Comparison of ENCODE assay signal across 7 cellular contexts in the genomic region with DNA sequence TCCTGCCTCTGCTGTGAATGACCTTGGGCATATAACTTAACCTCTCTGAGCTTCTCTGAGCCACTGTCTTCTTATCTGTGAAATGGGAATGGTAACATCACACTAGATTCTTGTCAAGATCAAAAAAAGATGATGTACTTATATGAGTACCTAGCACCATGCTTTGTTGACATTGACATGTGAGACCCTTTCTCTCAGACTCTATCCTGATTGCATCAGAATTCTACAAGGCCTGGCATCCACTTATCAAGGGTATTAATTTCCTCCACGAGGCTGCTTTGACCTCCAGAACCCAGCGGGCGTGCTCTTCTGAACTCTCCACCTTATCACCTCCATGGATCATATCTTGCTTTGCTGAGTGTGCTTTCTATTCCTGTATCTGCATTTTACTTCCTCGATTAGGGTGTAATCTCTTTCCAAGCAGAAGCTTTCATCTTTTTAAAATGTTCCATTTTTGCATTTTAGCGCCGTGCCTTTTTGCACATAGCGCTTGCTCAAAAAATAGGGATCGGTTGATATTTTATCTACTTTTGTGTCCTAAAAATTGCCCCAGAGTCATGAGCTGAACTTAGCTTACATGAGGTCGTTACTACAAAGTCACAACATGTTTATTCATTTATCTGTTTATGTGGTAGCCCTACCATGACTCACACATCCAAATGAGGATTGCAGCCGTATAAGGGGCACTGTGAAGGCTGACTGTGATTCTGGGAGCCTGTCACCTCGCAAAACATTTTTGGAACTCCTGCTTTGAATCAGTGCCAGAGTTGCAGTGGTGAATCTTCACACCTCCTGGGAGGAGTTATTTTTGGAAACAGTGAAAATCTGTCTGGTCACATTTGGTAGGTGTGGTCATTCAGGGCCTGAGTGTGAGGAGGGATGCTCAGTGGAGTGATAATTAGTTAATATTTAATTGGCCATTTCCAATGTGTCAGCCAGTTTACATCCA.
DNase-seq lines count a peak whose midpoint lies in the region; ATAC-seq and TF ChIP-seq lines count a peak whose summit lies in the region.

No MANE protein-coding gene starts in this region.

- intact Hi-C loops in spleen (cut with DNase I; ENCODE audit: low total_unique reads): no loop called here

- H3K4me1 ChIP-seq in spleen: peaks cover 14 to 63% (median 48%) of the 10 kb centered on the region in 6 donors

- WGBS in spleen, 5 donors: 65 to 68% (median 66%) methylated on average over 11 of the region's 11 CpGs

- no peak overlapping the region for H3K4me3 ChIP-seq in coronary artery
- H3K4me3 ChIP-seq in spleen: no peak overlapping the region

- peak; percentile 31 for ATAC-seq in GM19372 (IDR thresholded peaks at IDR 0.05; ENCODE audit: low read depth, unreplicated experiment)
- peak; percentile 32 for ATAC-seq in HG03439 (IDR thresholded peaks at IDR 0.05; ENCODE audit: unreplicated experiment)
- no peak for ATAC-seq in HG03565 (IDR thresholded peaks at IDR 0.05; ENCODE audit: unreplicated experiment)
- no peak for ATAC-seq in GM21515 (IDR thresholded peaks at IDR 0.05; ENCODE audit: unreplicated experiment)

- no peaks in the 10 kb centered on the region for H3K27me3 ChIP-seq in spleen (replicated peaks in 1 of 7)

- DNase-seq in coronary artery (ENCODE audit: low spot score): no peak
- no peak for DNase-seq in spleen
- DNase-seq in dedifferentiated amniotic fluid mesenchymal stem cell (ENCODE audit: extremely low spot score): no peak

- H3K36me3 ChIP-seq in spleen: no peaks in the 10 kb centered on the region

- no peak for TF ChIP-seq POLR2A in spleen (IDR thresholded peaks at IDR 0.05)

- TF ChIP-seq CTCF in coronary artery (IDR thresholded peaks at IDR 0.05) (no peak), spleen (IDR thresholded peaks at IDR 0.05 in 8 of 11, conservative IDR thresholded peaks at IDR 0.05 in 3 of 11) (no peak)

- no peaks in the 10 kb centered on the region for H3K9me3 ChIP-seq in spleen

- H3K27ac ChIP-seq in coronary artery (peak overlapping the region; percentile 66 to 91), spleen (peak overlapping the region in 5 of 8 donors; percentile 64 to 80 (median 73))

Comparison
In these comparisons a context has a peak if more than half of its experiments do, and no peak if none do; other contexts are left out.
1. ATAC-seq: peak in GM19372 (single experiment) and HG03439 (single experiment); none in HG03565 (single experiment) and GM21515 (single experiment).